8 cellular contexts compared by ENCODE assay signal in genomic region chr4:38857354-38858096, GRCh38. TPM values are rescaled to one million over a fixed set of nuclear protein-coding genes. Genes with fewer than 3 reads are reported as not detected.
A peak's percentile ranks its signal among the peaks of the same experiment; 100 is the strongest.
DNase-seq lines count a peak whose midpoint lies in the region; ATAC-seq, FAIRE-seq and TF ChIP-seq lines count a peak whose summit lies in the region.

No MANE protein-coding gene starts in this region.

- peak overlapping the region; percentile 42 for H2AFZ ChIP-seq in mesenchymal stem cell (ENCODE audit: low read depth, low read length)

- peak; percentile 39 for FAIRE-seq in A549 (lab: Jason Lieb, UNC)

- 3% methylated on average over 3 of the region's 3 CpGs for WGBS in A549 (ENCODE audit: missing lambda C conversion rate)
- 4% methylated on average over 3 of the region's 3 CpGs for WGBS in mesenchymal stem cell
- 20% methylated on average over 3 of the region's 3 CpGs for WGBS in tibial nerve, 2 donors

- ATAC-seq in A549 (peak; percentile 86 to 93), GM18868 (IDR thresholded peaks at IDR 0.05; ENCODE audit: unreplicated experiment) (peak; percentile 75), HG03159 (IDR thresholded peaks at IDR 0.05; ENCODE audit: unreplicated experiment) (peak; percentile 64)

- peak overlapping the region; percentile 4 for H2BK5ac ChIP-seq in mesenchymal stem cell (ENCODE audit: low read depth, low read length, poor library complexity, severe bottlenecking)

- DNase-seq in A549 (ENCODE audit: low read depth in 1 of 2, low spot score in 1 of 2): peak; percentile 67 to 88
- DNase-seq in SJSA1 (ENCODE audit: low read depth in 1 of 2, low spot score in 2 of 2): peak; percentile 61 to 81
- DNase-seq in cardiac fibroblast (ENCODE audit: low read depth in 2 of 2): peak; percentile 81 to 95
- DNase-seq in mesenchymal stem cell: peak; percentile 96
- peak in 1 of 2 donors; percentile 47 for DNase-seq in tibial nerve (ENCODE audit: low spot score in 2 of 2)
- no peak for DNase-seq in endothelial cell (ENCODE audit: low spot score)

- H2AK5ac ChIP-seq in mesenchymal stem cell (ENCODE audit: low read length, severe bottlenecking): no peak overlapping the region

- H3K4me3 ChIP-seq in A549: peak overlapping the region; percentile 49
- no peak overlapping the region for H3K4me3 ChIP-seq in SJSA1
- H3K4me3 ChIP-seq in cardiac fibroblast (replicated peaks in 1 of 2; ENCODE audit: low read depth in 2 of 2, low read length in 2 of 2): peak overlapping the region in 1 of 2 donors; percentile 25
- H3K4me3 ChIP-seq in mesenchymal stem cell (ENCODE audit: insufficient read depth in 1 of 2, low read depth in 1 of 2, low read length in 2 of 2): peak overlapping the region in 1 of 2 experiments; percentile 65
- no peak overlapping the region for H3K4me3 ChIP-seq in tibial nerve

- H3K18ac ChIP-seq in mesenchymal stem cell (ENCODE audit: low read depth in 1 of 2, low read length in 2 of 2): peak overlapping the region; percentile 52 to 76

- H3K4me2 ChIP-seq in A549 (peak overlapping the region; percentile 95), mesenchymal stem cell (ENCODE audit: low read length, poor library complexity, severe bottlenecking) (peak overlapping the region; percentile 45)

- TF ChIP-seq RAD21 in A549 (conservative IDR thresholded peaks at IDR 0.05 in 1 of 2, IDR thresholded peaks at IDR 0.05 in 1 of 2): no peak

- no peak overlapping the region for H4K8ac ChIP-seq in mesenchymal stem cell (ENCODE audit: low read length)

- H3K27ac Mint-ChIP-seq in endothelial cell (ENCODE audit: unreplicated experiment): no peak overlapping the region

- peaks cover 6% of the 10 kb centered on the region for H3K4me1 Mint-ChIP-seq in endothelial cell (ENCODE audit: unreplicated experiment)

- no peak overlapping the region for H4K91ac ChIP-seq in mesenchymal stem cell (ENCODE audit: low read length)

- no peak overlapping the region for H2BK15ac ChIP-seq in mesenchymal stem cell (ENCODE audit: low read depth, poor library complexity, severe bottlenecking)

- no peaks in the 10 kb centered on the region for H3K27me3 Mint-ChIP-seq in endothelial cell (ENCODE audit: unreplicated experiment)

- H3K27ac ChIP-seq in A549: peak overlapping the region; percentile 85 to 94
- H3K27ac ChIP-seq in SJSA1: peak overlapping the region; percentile 82
- peak overlapping the region; percentile 96 for H3K27ac ChIP-seq in mesenchymal stem cell (ENCODE audit: low read length, poor library complexity, severe bottlenecking)
- peak overlapping the region; percentile 67 to 89 (median 78) for H3K27ac ChIP-seq in tibial nerve

- no peak overlapping the region for H2BK120ac ChIP-seq in mesenchymal stem cell (ENCODE audit: low read depth, low read length)

- no peak overlapping the region for H3K4me3 Mint-ChIP-seq in endothelial cell (ENCODE audit: unreplicated experiment)

- peak overlapping the region; percentile 84 for H3K9ac ChIP-seq in mesenchymal stem cell (ENCODE audit: low read length)

- peaks cover 14% of the 10 kb centered on the region for H3K4me1 ChIP-seq in A549
- H3K4me1 ChIP-seq in SJSA1 (replicated peaks): peaks cover 15% of the 10 kb centered on the region
- H3K4me1 ChIP-seq in mesenchymal stem cell (ENCODE audit: control insufficient read depth, insufficient read depth, low read depth, low read length): peaks cover 7% of the 10 kb centered on the region
- peaks cover 0 to 22% (median 8%) of the 10 kb centered on the region in 4 donors for H3K4me1 ChIP-seq in tibial nerve

- TF ChIP-seq POLR2A in A549 (IDR thresholded peaks at IDR 0.05; ENCODE audit: low read length) (no peak), tibial nerve (IDR thresholded peaks at IDR 0.05) (peak in 1 of 2 donors; percentile 13)

- H3K4ac ChIP-seq in mesenchymal stem cell (ENCODE audit: low read depth in 1 of 2, low read length in 2 of 2): peak overlapping the region; percentile 35 to 84

- H3K9me3 Mint-ChIP-seq in endothelial cell (ENCODE audit: unreplicated experiment): no peaks in the 10 kb centered on the region

- H3K36me3 ChIP-seq in SJSA1: no peaks in the 10 kb centered on the region
- H3K36me3 ChIP-seq in mesenchymal stem cell (ENCODE audit: control insufficient read depth in 1 of 2, insufficient read depth in 2 of 2, low read depth in 1 of 2, low read length in 2 of 2): no peaks in the 10 kb centered on the region
- no peaks in the 10 kb centered on the region for H3K36me3 ChIP-seq in tibial nerve

- CTCF ChIA-PET in A549 (lab: Yijun Ruan, JAX): interaction anchor here (0.6 to 0.8 kb wide), 2 partner anchors 98 to 128 kb away, joined by 3 to 7 read pairs; no protein-coding TSS in a partner anchor

- TF ChIP-seq EP300 in A549 (IDR thresholded peaks at IDR 0.05) (no peak), tibial nerve (IDR thresholded peaks at IDR 0.05) (peak in 1 of 2 donors; percentile 74)

- no peaks in the 10 kb centered on the region for H3K27me3 ChIP-seq in SJSA1 (replicated peaks)
- no peaks in the 10 kb centered on the region for H3K27me3 ChIP-seq in mesenchymal stem cell (ENCODE audit: control insufficient read depth in 1 of 2, insufficient read depth in 1 of 2, low read length in 2 of 2)
- H3K27me3 ChIP-seq in tibial nerve: no peaks in the 10 kb centered on the region

- TF ChIP-seq CTCF in A549 (IDR thresholded peaks at IDR 0.05): no peak
- TF ChIP-seq CTCF in cardiac fibroblast (IDR thresholded peaks at IDR 0.05; ENCODE audit: low read depth, low read length): no peak
- no peak for TF ChIP-seq CTCF in tibial nerve (IDR thresholded peaks at IDR 0.05)
- TF ChIP-seq CTCF in endothelial cell (IDR thresholded peaks at IDR 0.05; ENCODE audit: unreplicated experiment): no peak

- H3K14ac ChIP-seq in mesenchymal stem cell (ENCODE audit: low read length in 2 of 2): no peak overlapping the region

- POLR2A ChIA-PET in A549 (lab: Yijun Ruan, JAX): no interaction called here

- peak overlapping the region; percentile 6 to 72 for H2BK12ac ChIP-seq in mesenchymal stem cell (ENCODE audit: low read length in 2 of 2)

- H3K23ac ChIP-seq in mesenchymal stem cell (ENCODE audit: low read length in 2 of 2): no peak overlapping the region

- H3K9me3 ChIP-seq in A549 (no peaks in the 10 kb centered on the region), SJSA1 (replicated peaks) (no peaks in the 10 kb centered on the region), mesenchymal stem cell (ENCODE audit: control insufficient read depth, low read length) (no peaks in the 10 kb centered on the region), tibial nerve (no peaks in the 10 kb centered on the region)

- peaks cover 5% of the 10 kb centered on the region for H3K79me1 ChIP-seq in mesenchymal stem cell (replicated peaks; ENCODE audit: low read length, poor library complexity, severe bottlenecking)

- no peaks in the 10 kb centered on the region for H3K36me3 Mint-ChIP-seq in endothelial cell (ENCODE audit: low read depth, unreplicated experiment)

TF ChIP-seq in A549, 52 proteins besides CTCF, POLR2A, EP300 and RAD21 (continues in another document):
- TF ChIP-seq, protein P1, sequence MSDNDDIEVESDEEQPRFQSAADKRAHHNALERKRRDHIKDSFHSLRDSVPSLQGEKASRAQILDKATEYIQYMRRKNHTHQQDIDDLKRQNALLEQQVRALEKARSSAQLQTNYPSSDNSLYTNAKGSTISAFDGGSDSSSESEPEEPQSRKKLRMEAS (IDR thresholded peaks at IDR 0.05): peak; percentile 55; the same call in 1 of the 2 replicates
- no peak for TF ChIP-seq MAZ (IDR thresholded peaks at IDR 0.05; ENCODE audit: borderline replicate concordance, low read depth, low read length)
- TF ChIP-seq TP53 (CRISPR knock-in tag; IDR thresholded peaks at IDR 0.05): no peak
- no peak for TF ChIP-seq ZNF302 (CRISPR knock-in tag; IDR thresholded peaks at IDR 0.05)
- peak; percentile 81 for TF ChIP-seq FOSL2 (IDR thresholded peaks at IDR 0.05)
- peak; percentile 89 for TF ChIP-seq FOSL2 (CRISPR knock-in tag; IDR thresholded peaks at IDR 0.05)
- peak; percentile 78 for TF ChIP-seq JUNB (IDR thresholded peaks at IDR 0.05)
- TF ChIP-seq JUN (IDR thresholded peaks at IDR 0.05): peak in 1 of 2 experiments; percentile 59; a peak in 1 of 5 replicates
- 0 out of 2 replicates have a peak, but pooled peaks have one; percentile 19 for TF ChIP-seq HOXB13 (CRISPR knock-in tag; IDR thresholded peaks at IDR 0.05; ENCODE audit: low read depth)
- TF ChIP-seq CEBPB (IDR thresholded peaks at IDR 0.05): peak; percentile 77 to 89

RNA-seq across cellular contexts. Expression of gene TLR6, which starts 0.9 kb away (rescaled TPM):
- polyA plus RNA-seq in A549 (2011; rRNA removed) (11.5 and 13.2 TPM in 2 replicates), A549 (2017; fragmentation: RNase III; extraction: RNeasy Plus Mini Kit Qiagen cat#74134 plus additional on column Dnase treatment) (5.2 to 5.9 TPM (median 5.6 TPM) in 3 replicates)
- polyA plus RNA-seq in A549 (2012; cell fraction: cytosol; rRNA removed): 1.4 and 1.5 TPM in 2 replicates
- 2.1 and 3.0 TPM in 2 replicates for polyA plus RNA-seq in A549 (2012; cell fraction: nucleus; rRNA removed)
- polyA minus RNA-seq in A549 (2011; rRNA and poly(A)+ RNA removed): 12.6 and 15.0 TPM in 2 replicates
- 0.28 and 1.5 TPM in 2 replicates for total RNA-seq in SJSA1 (2014; rRNA removed; shearing (Covaris generic))
- 3.4 TPM for polyA plus RNA-seq in mesenchymal stem cell (2013, experiment 1 of 2)
- 3.2 TPM for polyA plus RNA-seq in mesenchymal stem cell (2013, experiment 2 of 2)
- total RNA-seq in tibial nerve (1 to 10 TPM; 4.2 to 8.6 (median 5.2) TPM), endothelial cell (ENCODE audit: unreplicated experiment) (0.85 TPM)

RNA-seq across cellular contexts. Expression of gene FAM114A1, which starts 10.1 kb away (rescaled TPM):
- 50.3 and 55.4 TPM in 2 replicates for polyA plus RNA-seq in A549 (2011; rRNA removed)
- polyA plus RNA-seq in A549 (2012; cell fraction: cytosol; rRNA removed): 31.6 and 34.4 TPM in 2 replicates
- 27.5 and 31.6 TPM in 2 replicates for polyA plus RNA-seq in A549 (2012; cell fraction: nucleus; rRNA removed)
- 39.2 to 51.7 TPM (median 44.2 TPM) in 3 replicates for polyA plus RNA-seq in A549 (2017; fragmentation: RNase III; extraction: RNeasy Plus Mini Kit Qiagen cat#74134 plus additional on column Dnase treatment)
- 63.1 and 93.4 TPM in 2 replicates for polyA minus RNA-seq in A549 (2011; rRNA and poly(A)+ RNA removed)
- 69.5 and 89.1 TPM in 2 replicates for total RNA-seq in SJSA1 (2014; rRNA removed; shearing (Covaris generic))
- 166 TPM for polyA plus RNA-seq in mesenchymal stem cell (2013, experiment 1 of 2)
- polyA plus RNA-seq in mesenchymal stem cell (2013, experiment 2 of 2): 170 TPM
- total RNA-seq in tibial nerve: 100 to 1,000 TPM in 2 of 4 donors, 10 to 100 TPM in 2; 70.4 to 111 (median 98.2) TPM
- 27.0 TPM for total RNA-seq in endothelial cell (ENCODE audit: unreplicated experiment)

RNA-seq across cellular contexts. Expression of gene TLR1, which starts 52.9 kb away (rescaled TPM):
- polyA plus RNA-seq in A549 (2011; rRNA removed): 2.6 and 2.7 TPM in 2 replicates
- 0.32 and 0.47 TPM in 2 replicates for polyA plus RNA-seq in A549 (2012; cell fraction: cytosol; rRNA removed)
- polyA plus RNA-seq in A549 (2012; cell fraction: nucleus; rRNA removed): 0.50 and 0.64 TPM in 2 replicates
- polyA plus RNA-seq in A549 (2017; fragmentation: RNase III; extraction: RNeasy Plus Mini Kit Qiagen cat#74134 plus additional on column Dnase treatment): 0.83 to 1.2 TPM (median 0.86 TPM) in 3 replicates
- polyA minus RNA-seq in A549 (2011; rRNA and poly(A)+ RNA removed): 1.9 and 2.5 TPM in 2 replicates
- total RNA-seq in SJSA1 (2014; rRNA removed; shearing (Covaris generic)): 0.41 and 1.1 TPM in 2 replicates
- polyA plus RNA-seq in mesenchymal stem cell (2013, experiment 1 of 2): 0.32 TPM
- 0.23 TPM for polyA plus RNA-seq in mesenchymal stem cell (2013, experiment 2 of 2)
- total RNA-seq in tibial nerve: 10 to 100 TPM; 15.7 to 29.7 (median 22.8) TPM
- total RNA-seq in endothelial cell (ENCODE audit: unreplicated experiment): 0.23 TPM
